Comparison of ENCODE assay signal across 17 cellular contexts in genomic region chr12:96396209-96396608, GRCh38. TPM values are rescaled to one million over a fixed set of nuclear protein-coding genes. Genes with fewer than 3 reads are reported as not detected.
A peak's percentile ranks its signal among the peaks of the same experiment; 100 is the strongest.
DNase-seq lines count a peak whose midpoint lies in the region; ATAC-seq and TF ChIP-seq lines count a peak whose summit lies in the region.
"Had no signal": no experiment of that assay in that cellular context is flagged by ENCODE, and none has a peak within 500 bp of the region (broad histone marks: within the 10 kb centered on the region; RNA-seq: fewer than 3 reads in every experiment).

No MANE protein-coding gene starts in this region.

- no peak for ATAC-seq in heart left ventricle
- ATAC-seq in central memory CD8-positive, alpha-beta T cell (replicated peaks; ENCODE audit: extremely low read depth, poor library complexity, severe bottlenecking): no peak
- no peak for ATAC-seq in naive thymus-derived CD4-positive, alpha-beta T cell
- ATAC-seq: A549; activated naive CD8-positive, alpha-beta T cell treated with anti-CD3 and anti-CD28 coated beads, Interleukin-2, amount 50 U/mL, for 24 hours; left cardiac atrium; Panc1 had no signal

- H3K9me3 ChIP-seq in heart left ventricle (no peaks in the 10 kb centered on the region), right atrium auricular region (no peaks in the 10 kb centered on the region)
- H3K9me3 ChIP-seq in naive thymus-derived CD4-positive, alpha-beta T cell (ENCODE audit: control insufficient read depth in 2 of 3, low read length in 3 of 3): no peaks in the 10 kb centered on the region
- H3K9me3 ChIP-seq: A549, colonic mucosa, tibial nerve had no signal

- H3K9me3 Mint-ChIP-seq in central memory CD8-positive, alpha-beta T cell: no peaks in the 10 kb centered on the region
- H3K9me3 Mint-ChIP-seq in naive thymus-derived CD4-positive, alpha-beta T cell: peaks cover 0 to 3% (median 0%) of the 10 kb centered on the region in 11 donors
- no peaks in the 10 kb centered on the region for H3K9me3 Mint-ChIP-seq in type B pancreatic cell
- H3K9me3 Mint-ChIP-seq: activated naive CD8-positive, alpha-beta T cell treated with anti-CD3 and anti-CD28 coated beads, Interleukin-2, amount 50 U/mL, for 24 hours; activated T-cell treated with anti-CD3 and anti-CD28 coated beads, Interleukin-2, amount 50 U/mL, for 24 hours had no signal

- DNase-seq in heart left ventricle (no peak), right atrium auricular region (ENCODE audit: low spot score) (no peak), type B pancreatic cell (ENCODE audit: extremely low spot score, unreplicated experiment) (no peak), NCI-H1092 treated with DMSO at 0.1 percent for 48 hours (lab: John Stamatoyannopoulos, UW) (no peak), NK-92 (lab: John Stamatoyannopoulos, UW; ENCODE audit: unreplicated experiment) (no peak)
- no peak for DNase-seq in central memory CD8-positive, alpha-beta T cell (ENCODE audit: low spot score in 2 of 2)
- no peak for DNase-seq in naive thymus-derived CD4-positive, alpha-beta T cell
- DNase-seq in stimulated activated naive CD4-positive, alpha-beta T cell (lab: John Stamatoyannopoulos, UW): no peak
- DNase-seq: activated naive CD8-positive, alpha-beta T cell treated with anti-CD3 and anti-CD28 coated beads, Interleukin-2, amount 50 U/mL, for 24 hours; activated T-cell treated with anti-CD3 and anti-CD28 coated beads, Interleukin-2, amount 50 U/mL, for 24 hours; colonic mucosa; left cardiac atrium; NCI-H2029; NCI-H524 treated with DMSO at 0.1 percent for 48 hours had no signal

- intact Hi-C loops in heart left ventricle (cut with DNase I): loop anchor here in 9 of 10 donors (5.0 to 10.0 kb wide), 14 partner anchors 34 to 334 kb away; no protein-coding TSS in a partner anchor
- intact Hi-C loops in naive thymus-derived CD4-positive, alpha-beta T cell (cut with micrococcal nuclease): loop anchor here (5.0 kb wide), 2 partner anchors 34 to 99 kb away; no protein-coding TSS in a partner anchor

- peaks cover 59% of the 10 kb centered on the region for H3K4me1 Mint-ChIP-seq in central memory CD8-positive, alpha-beta T cell
- peaks cover 43 to 66% (median 60%) of the 10 kb centered on the region in 7 donors for H3K4me1 Mint-ChIP-seq in naive thymus-derived CD4-positive, alpha-beta T cell
- H3K4me1 Mint-ChIP-seq in type B pancreatic cell (ENCODE audit: unreplicated experiment): peaks cover 30% of the 10 kb centered on the region

- 74 to 84% (median 76%) methylated on average over 2 of the region's 2 CpGs for WGBS in heart left ventricle, 4 donors

- CTCF ChIA-PET in naive thymus-derived CD4-positive, alpha-beta T cell (lab: Charles Lee): no interaction called here

- H3K27me3 Mint-ChIP-seq in central memory CD8-positive, alpha-beta T cell: no peaks in the 10 kb centered on the region
- H3K27me3 Mint-ChIP-seq in naive thymus-derived CD4-positive, alpha-beta T cell: no peaks in the 10 kb centered on the region
- H3K27me3 Mint-ChIP-seq in type B pancreatic cell: no peaks in the 10 kb centered on the region
- H3K27me3 Mint-ChIP-seq: activated naive CD8-positive, alpha-beta T cell treated with anti-CD3 and anti-CD28 coated beads, Interleukin-2, amount 50 U/mL, for 24 hours; activated T-cell treated with anti-CD3 and anti-CD28 coated beads, Interleukin-2, amount 50 U/mL, for 24 hours had no signal

- H3K4me3 ChIP-seq in heart left ventricle (peak overlapping the region in 1 of 12 donors; percentile 95), right atrium auricular region (no peak overlapping the region)
- no peak overlapping the region for H3K4me3 ChIP-seq in naive thymus-derived CD4-positive, alpha-beta T cell (ENCODE audit: low read length)
- H3K4me3 ChIP-seq: A549, colonic mucosa, tibial nerve had no signal

- H3K36me3 Mint-ChIP-seq in central memory CD8-positive, alpha-beta T cell (ENCODE audit: insufficient read depth): peaks cover 43% of the 10 kb centered on the region
- peaks cover 0 to 6% (median 4%) of the 10 kb centered on the region in 5 donors for H3K36me3 Mint-ChIP-seq in naive thymus-derived CD4-positive, alpha-beta T cell
- no peaks in the 10 kb centered on the region for H3K36me3 Mint-ChIP-seq in type B pancreatic cell

- no peak overlapping the region for H3K27ac Mint-ChIP-seq in central memory CD8-positive, alpha-beta T cell (ENCODE audit: low read depth)
- peak overlapping the region in 6 of 9 donors; percentile 34 to 96 (median 76) for H3K27ac Mint-ChIP-seq in naive thymus-derived CD4-positive, alpha-beta T cell
- peak overlapping the region; percentile 5 for H3K27ac Mint-ChIP-seq in type B pancreatic cell

- H3K4me3 Mint-ChIP-seq in central memory CD8-positive, alpha-beta T cell: peak overlapping the region; percentile 36
- peak overlapping the region in 8 of 10 donors; percentile 29 to 98 (median 96) for H3K4me3 Mint-ChIP-seq in naive thymus-derived CD4-positive, alpha-beta T cell
- peak overlapping the region; percentile 43 for H3K4me3 Mint-ChIP-seq in type B pancreatic cell

- H3K27me3 ChIP-seq in heart left ventricle (no peaks in the 10 kb centered on the region), right atrium auricular region (no peaks in the 10 kb centered on the region)
- H3K27me3 ChIP-seq in naive thymus-derived CD4-positive, alpha-beta T cell (ENCODE audit: control insufficient read depth in 2 of 2, insufficient read depth in 2 of 2, low read length in 2 of 2): no peaks in the 10 kb centered on the region
- H3K27me3 ChIP-seq: colonic mucosa, tibial nerve had no signal

- POLR2A ChIA-PET in naive thymus-derived CD4-positive, alpha-beta T cell (lab: Charles Lee): interaction anchor here (0.6 to 5.5 kb wide), 4 partner anchors 15 to 84 kb away, joined by 3 to 89 read pairs (median 3); no protein-coding TSS in a partner anchor

- H3K27ac ChIP-seq in heart left ventricle (peak overlapping the region in 7 of 12 donors; percentile 33 to 100 (median 51)), right atrium auricular region (peak overlapping the region in 1 of 2 donors; percentile 25)
- H3K27ac ChIP-seq in naive thymus-derived CD4-positive, alpha-beta T cell (ENCODE audit: low read depth, low read length): no peak overlapping the region
- H3K27ac ChIP-seq: A549, colonic mucosa had no signal

- TF ChIP-seq POLR2A in heart left ventricle (IDR thresholded peaks at IDR 0.05): no peak

- H3K36me3 ChIP-seq in heart left ventricle: no peaks in the 10 kb centered on the region
- H3K36me3 ChIP-seq in right atrium auricular region: no peaks in the 10 kb centered on the region
- peaks cover 0 to 11% (median 0%) of the 10 kb centered on the region in 3 experiments for H3K36me3 ChIP-seq in naive thymus-derived CD4-positive, alpha-beta T cell (ENCODE audit: control insufficient read depth in 2 of 3, insufficient read depth in 3 of 3, low read length in 3 of 3)
- H3K36me3 ChIP-seq: colonic mucosa, tibial nerve had no signal

- TF ChIP-seq CTCF in heart left ventricle (IDR thresholded peaks at IDR 0.05) (no peak), right atrium auricular region (IDR thresholded peaks at IDR 0.05) (no peak), type B pancreatic cell (conservative IDR thresholded peaks at IDR 0.05) (no peak)

- H3K4me1 ChIP-seq in heart left ventricle: peaks cover 7 to 62% (median 44%) of the 10 kb centered on the region in 12 donors
- H3K4me1 ChIP-seq in right atrium auricular region: peaks cover 0 to 35% of the 10 kb centered on the region in 2 donors
- H3K4me1 ChIP-seq in naive thymus-derived CD4-positive, alpha-beta T cell (ENCODE audit: control insufficient read depth in 2 of 2, insufficient read depth in 2 of 2, low read length in 2 of 2): peaks cover 22 to 28% of the 10 kb centered on the region in 2 donors
- H3K4me1 ChIP-seq: colonic mucosa had no signal

RNA-seq across cellular contexts. Expression of gene CDK17, which starts 4.0 kb away (rescaled TPM):
- 10 to 100 TPM; 14.3 to 31.7 (median 23.1) TPM for total RNA-seq in heart left ventricle
- polyA plus RNA-seq in heart left ventricle: 10 to 100 TPM in 1 of 2 donors, 1 to 10 TPM in 1; 6.7 to 14.5 TPM
- total RNA-seq in right atrium auricular region: 10 to 100 TPM; 20.9 to 27.1 TPM
- total RNA-seq in naive thymus-derived CD4-positive, alpha-beta T cell: 100 to 1,000 TPM in 2 of 5 experiments, 10 to 100 TPM in 3; 39.7 to 112 (median 67.9) TPM
- polyA plus RNA-seq in naive thymus-derived CD4-positive, alpha-beta T cell: 10 to 100 TPM; 30.0 to 50.8 TPM
- 16.8 and 25.2 TPM in 2 replicates for total RNA-seq in type B pancreatic cell (ENCODE audit: low replicate concordance)

Comparison
In these comparisons a context has a peak if more than half of its experiments do, and no peak if none do; other contexts are left out.
1. H3K4me3 Mint-ChIP-seq: peak in every context shown above with its lines; median percentile 96 in naive thymus-derived CD4-positive, alpha-beta T cell; 43 in type B pancreatic cell; 36 in central memory CD8-positive, alpha-beta T cell.